In genomic region chr6:142232206-142233044, GRCh38 we compare ENCODE assay signal across 8 cellular contexts.
A peak's percentile ranks its signal among the peaks of the same experiment; 100 is the strongest.
DNase-seq lines count a peak whose midpoint lies in the region; ATAC-seq, FAIRE-seq and TF ChIP-seq lines count a peak whose summit lies in the region.
"Not testable (repeated sequence)": the region's sequence is repeated elsewhere in the genome, so short reads cannot be mapped to it uniquely, and the experiment has no call there.

No MANE protein-coding gene starts in this region.

- H3K79me2 ChIP-seq in H1 (ENCODE audit: control insufficient read depth in 1 of 2, insufficient read depth in 2 of 2, low read length in 2 of 2): not testable (repeated sequence)

- H3K23ac ChIP-seq in H1 (ENCODE audit: insufficient read length): not testable (repeated sequence)

- intact Hi-C loops in CD4-positive, alpha-beta T cell (cut with DNase I, micrococcal nuclease): loop anchor here in 1 of 2 experiments (2.0 kb wide), 1 partner anchor 162 kb away; no protein-coding TSS in a partner anchor

- H3K4ac ChIP-seq in H1 (replicated peaks; ENCODE audit: insufficient read length, low read depth, low read length): not testable (repeated sequence)

- H2BK5ac ChIP-seq in H1 (ENCODE audit: low read depth, low read length): not testable (repeated sequence)

- not testable (repeated sequence) for H3K18ac ChIP-seq in H1 (ENCODE audit: extremely low read depth, low read length)

- H4K5ac ChIP-seq in H1 (ENCODE audit: insufficient read length, low read depth, low read length): not testable (repeated sequence)

- not testable (repeated sequence) for H2AFZ ChIP-seq in H1 (ENCODE audit: low read length)

- peaks cover 18% of the 10 kb centered on the region for H3K4me1 Mint-ChIP-seq in CD4-positive, alpha-beta T cell (ENCODE audit: low read depth)
- peaks cover 14% of the 10 kb centered on the region for H3K4me1 Mint-ChIP-seq in activated T-cell treated with anti-CD3 and anti-CD28 coated beads, Interleukin-2, amount 50 U/mL, for 24 hours (ENCODE audit: low read depth)

- POLR2A ChIA-PET in CD4-positive, alpha-beta T cell (lab: Charles Lee): interaction anchor here (0.6 kb wide), 1 partner anchor 311 kb away, joined by 3 read pairs; no protein-coding TSS in a partner anchor
- POLR2A ChIA-PET in H1 (lab: Charles Lee; ENCODE audit: partially characterized antibody): interaction anchor here (1.1 kb wide), 1 partner anchor 69 kb away, joined by 4 read pairs; the partner anchor contains the start of gene ADGRG6

- peak overlapping the region; percentile 56 for H3K4me3 Mint-ChIP-seq in CD4-positive, alpha-beta T cell
- H3K4me3 Mint-ChIP-seq in activated T-cell treated with anti-CD3 and anti-CD28 coated beads, Interleukin-2, amount 50 U/mL, for 24 hours: peak overlapping the region; percentile 53

- H3K4me2 ChIP-seq in H1 (ENCODE audit: insufficient read depth in 1 of 2, low read depth in 2 of 2, low read length in 2 of 2): not testable (repeated sequence)

- not testable (repeated sequence) for H4K91ac ChIP-seq in H1 (replicated peaks; ENCODE audit: insufficient read length, low read length)

- TF ChIP-seq CTCF in CD4-positive, alpha-beta T cell (IDR thresholded peaks at IDR 0.05): not testable (repeated sequence)
- TF ChIP-seq CTCF in H1 (IDR thresholded peaks at IDR 0.05; ENCODE audit: control extremely low read depth in 1 of 3, insufficient read depth in 1 of 3, low read depth in 1 of 3, low read length in 3 of 3): peak; percentile 27 to 66 (median 62)

- not testable (repeated sequence) for TF ChIP-seq EP300 in H1 (IDR thresholded peaks at IDR 0.05; ENCODE audit: borderline replicate concordance in 1 of 2, low read depth in 2 of 2, low read length in 2 of 2)

- not testable (repeated sequence) for H3K27me3 ChIP-seq in CD4-positive, alpha-beta T cell (ENCODE audit: control insufficient read depth, insufficient read depth, low read length); H1 (replicated peaks in 1 of 4; ENCODE audit: control insufficient read depth in 3 of 4, extremely low read depth in 1 of 4, insufficient read depth in 3 of 4, low read length in 3 of 4)

- not testable (repeated sequence) for H2AK5ac ChIP-seq in H1 (ENCODE audit: low read depth, low read length)

- DNase-seq in CD4-positive, alpha-beta T cell: peak; percentile 4 to 48 (median 30)
- DNase-seq in NCI-H128 (lab: John Stamatoyannopoulos, UW; ENCODE audit: unreplicated experiment): peak; percentile 31
- DNase-seq in SIG-M5 treated with dmso at 0.1 percent for 504 hours (lab: John Stamatoyannopoulos, UW; ENCODE audit: unreplicated experiment): peak; percentile 23
- peak; percentile 43 for DNase-seq in activated T-cell treated with anti-CD3 and anti-CD28 coated beads, Interleukin-2, amount 50 U/mL, for 24 hours
- peak; percentile 54 to 60 for DNase-seq in H1 (ENCODE audit: low read depth in 1 of 2, low spot score in 2 of 2)
- DNase-seq in medulla oblongata (ENCODE audit: extremely low spot score): peak; percentile 6
- peak; percentile 9 for DNase-seq in stimulated activated CD8-positive, alpha-beta memory T cell treated with anti-CD3 and anti-CD28 coated beads, Interleukin-15, amount 100 ng/mL, for 1 hour (ENCODE audit: low read depth)

- not testable (repeated sequence) for H3K79me1 ChIP-seq in H1 (ENCODE audit: low read depth, low read length)

- not testable (repeated sequence) for H2BK15ac ChIP-seq in H1 (ENCODE audit: low read length)

- H3K14ac ChIP-seq in H1 (ENCODE audit: insufficient read length): not testable (repeated sequence)

- not testable (repeated sequence) for H3K27me3 Mint-ChIP-seq in CD4-positive, alpha-beta T cell; activated T-cell treated with anti-CD3 and anti-CD28 coated beads, Interleukin-2, amount 50 U/mL, for 24 hours

- not testable (repeated sequence) for H3K36me3 ChIP-seq in H1 (ENCODE audit: control insufficient read depth in 2 of 4, insufficient read depth in 4 of 4, low read length in 3 of 4)

- H3K9me3 ChIP-seq in CD4-positive, alpha-beta T cell (ENCODE audit: control insufficient read depth, low read length); H1 (ENCODE audit: insufficient read depth in 2 of 2, low read depth in 1 of 2, low read length in 1 of 2): not testable (repeated sequence)

- H3K9me3 Mint-ChIP-seq in CD4-positive, alpha-beta T cell: not testable (repeated sequence)
- H3K9me3 Mint-ChIP-seq in activated T-cell treated with anti-CD3 and anti-CD28 coated beads, Interleukin-2, amount 50 U/mL, for 24 hours: peaks cover 14% of the 10 kb centered on the region

- not testable (repeated sequence) for H2BK120ac ChIP-seq in H1 (replicated peaks; ENCODE audit: low read depth, low read length)

- TF ChIP-seq POLR2A in H1 (IDR thresholded peaks at IDR 0.05; ENCODE audit: control extremely low read depth in 1 of 2, low read depth in 2 of 2, low read length in 2 of 2): not testable (repeated sequence)

- H3K9ac ChIP-seq in H1 (replicated peaks in 1 of 4; ENCODE audit: extremely low read depth in 1 of 4, low read depth in 3 of 4, low read length in 3 of 4): not testable (repeated sequence)

- 65% methylated on average over 12 of the region's 12 CpGs; no CpG with 5 or more reads in 1 of the 2 experiments for WGBS in H1 (ENCODE audit: extremely low coverage in 1 of 2, insufficient coverage in 1 of 2, insufficient read length in 1 of 2, insufficient replicate concordance in 2 of 2, low coverage in 1 of 2, low lambda C conversion rate in 2 of 2, missing lambda C conversion rate in 1 of 2), 2 experiments

- H3K36me3 Mint-ChIP-seq in CD4-positive, alpha-beta T cell (ENCODE audit: low read depth); activated T-cell treated with anti-CD3 and anti-CD28 coated beads, Interleukin-2, amount 50 U/mL, for 24 hours (ENCODE audit: low read depth): not testable (repeated sequence)

- not testable (repeated sequence) for H3K4me3 ChIP-seq in H1 (ENCODE audit: extremely low read depth in 1 of 4, insufficient read depth in 2 of 4, low read depth in 3 of 4, low read length in 4 of 4)

- not testable (repeated sequence) for H3K56ac ChIP-seq in H1 (replicated peaks; ENCODE audit: insufficient read length, low read depth, low read length)

- not testable (repeated sequence) for H2BK12ac ChIP-seq in H1 (ENCODE audit: low read depth, low read length)

- H3K23me2 ChIP-seq in H1 (ENCODE audit: low read depth, low read length): not testable (repeated sequence)

- H3K4me1 ChIP-seq in H1 (replicated peaks in 1 of 4; ENCODE audit: control insufficient read depth in 3 of 4, insufficient read depth in 4 of 4, low read length in 3 of 4): not testable (repeated sequence)

- H3K27ac Mint-ChIP-seq in CD4-positive, alpha-beta T cell; activated T-cell treated with anti-CD3 and anti-CD28 coated beads, Interleukin-2, amount 50 U/mL, for 24 hours: not testable (repeated sequence)

- H4K20me1 ChIP-seq in H1 (replicated peaks in 1 of 2; ENCODE audit: control insufficient read depth in 1 of 2, insufficient read depth in 2 of 2, low read length in 2 of 2): not testable (repeated sequence)

- peak; percentile 45 for FAIRE-seq in H1 (lab: Jason Lieb, UNC)

- ATAC-seq in CD4-positive, alpha-beta T cell (ENCODE audit: poor library complexity): peak; percentile 91
- peak; percentile 52 for ATAC-seq in GM21576 (IDR thresholded peaks at IDR 0.05; ENCODE audit: unreplicated experiment)

- H3K27ac ChIP-seq in CD4-positive, alpha-beta T cell (ENCODE audit: low read depth, low read length); H1 (ENCODE audit: low read depth, low read length): not testable (repeated sequence)

- CTCF ChIA-PET in CD4-positive, alpha-beta T cell (lab: Charles Lee): interaction anchor here (0.9 kb wide), 2 partner anchors 155 to 242 kb away, joined by 4 read pairs; no protein-coding TSS in a partner anchor
- CTCF ChIA-PET in H1 (lab: Charles Lee; ENCODE audit: partially characterized antibody): interaction anchor here (0.5 to 4.0 kb wide), 44 partner anchors 10 to 1098 kb away, joined by 3 to 23 read pairs (median 4); partner anchors contain the start of genes ADGRG6 and NMBR

- not testable (repeated sequence) for H4K8ac ChIP-seq in H1 (ENCODE audit: extremely low read depth, insufficient read depth, low read length)

- TF ChIP-seq RAD21 in H1 (IDR thresholded peaks at IDR 0.05 in 1 of 2, conservative IDR thresholded peaks at IDR 0.05 in 1 of 2; ENCODE audit: low read depth in 2 of 2, low read length in 2 of 2): peak; percentile 58 to 68

- not testable (repeated sequence) for H2BK20ac ChIP-seq in H1 (ENCODE audit: low read length)

TF ChIP-seq in H1, 55 proteins besides CTCF, POLR2A, EP300 and RAD21:
- peak; percentile 59; the same call in 1 of the 2 replicates for TF ChIP-seq YY1 (IDR thresholded peaks at IDR 0.05; ENCODE audit: low read depth, low read length)
- TF ChIP-seq SIN3A (conservative IDR thresholded peaks at IDR 0.05 in 1 of 2, IDR thresholded peaks at IDR 0.05 in 1 of 2; ENCODE audit: low read depth in 1 of 2, low read length in 2 of 2): 0 out of 4 replicates have a peak, but pooled peaks of 1 of the 2 experiments have one; percentile 39
- peak; percentile 31; the same call in 1 of the 2 replicates for TF ChIP-seq MAX (IDR thresholded peaks at IDR 0.05)

Comparison
In these comparisons a context has a peak if more than half of its experiments do, and no peak if none do; other contexts are left out.
1. DNase-seq: peak in every context shown above with its lines; median percentile 57 in H1; 43 in activated T-cell treated with anti-CD3 and anti-CD28 coated beads, Interleukin-2, amount 50 U/mL, for 24 hours; 31 in NCI-H128; 30 in CD4-positive, alpha-beta T cell; 23 in SIG-M5 treated with dmso at 0.1 percent for 504 hours; 9 in stimulated activated CD8-positive, alpha-beta memory T cell treated with anti-CD3 and anti-CD28 coated beads, Interleukin-15, amount 100 ng/mL, for 1 hour; 6 in medulla oblongata.